ENCODE assay signal across 1 cellular context in genomic region chr15:34588046-34588674, GRCh38.
TF ChIP-seq lines count a peak whose summit lies in the region.

No MANE protein-coding gene starts in this region.

TF ChIP-seq in HepG2, 621 proteins besides CTCF, POLR2A, EP300 and RAD21 (continued from another document and continues in another):
- no peak for TF ChIP-seq ZBTB37 (CRISPR knock-in tag; IDR thresholded peaks at IDR 0.05)
- no peak for TF ChIP-seq ZNF709 (CRISPR knock-in tag; IDR thresholded peaks at IDR 0.05)
- no peak for TF ChIP-seq ZNF12 (CRISPR knock-in tag; IDR thresholded peaks at IDR 0.05)
- no peak for TF ChIP-seq SMARCE1 (IDR thresholded peaks at IDR 0.05; ENCODE audit: borderline replicate concordance)
- TF ChIP-seq CAMTA2 (CRISPR knock-in tag; IDR thresholded peaks at IDR 0.05; ENCODE audit: borderline replicate concordance): no peak
- TF ChIP-seq HNF1A (IDR thresholded peaks at IDR 0.05; ENCODE audit: low read depth): no peak
- TF ChIP-seq HNF1A (CRISPR knock-in tag; IDR thresholded peaks at IDR 0.05; ENCODE audit: borderline replicate concordance): no peak
- peak; percentile 20; the same call in 1 of the 2 replicates for TF ChIP-seq TFDP2 (CRISPR knock-in tag; IDR thresholded peaks at IDR 0.05)
- TF ChIP-seq ZNF34 (CRISPR knock-in tag; IDR thresholded peaks at IDR 0.05; ENCODE audit: borderline replicate concordance): no peak
- TF ChIP-seq BCLAF1 (IDR thresholded peaks at IDR 0.05): no peak
- no peak for TF ChIP-seq PITX1 (CRISPR knock-in tag; IDR thresholded peaks at IDR 0.05)
- TF ChIP-seq HOMEZ (CRISPR knock-in tag; IDR thresholded peaks at IDR 0.05; ENCODE audit: low read depth): peak; percentile 40; the same call in 1 of the 2 replicates
- TF ChIP-seq AHDC1 (CRISPR knock-in tag; IDR thresholded peaks at IDR 0.05; ENCODE audit: borderline replicate concordance): no peak
- TF ChIP-seq ZNF775 (CRISPR knock-in tag; IDR thresholded peaks at IDR 0.05; ENCODE audit: borderline replicate concordance): no peak
- TF ChIP-seq THAP7 (CRISPR knock-in tag; IDR thresholded peaks at IDR 0.05): peak; percentile 98
- TF ChIP-seq ZFY (CRISPR knock-in tag; IDR thresholded peaks at IDR 0.05): peak; percentile 18; the same call in 1 of the 2 replicates
- no peak for TF ChIP-seq STAT5B (CRISPR knock-in tag; IDR thresholded peaks at IDR 0.05)
- no peak for TF ChIP-seq SMAD1 (CRISPR knock-in tag; IDR thresholded peaks at IDR 0.05; ENCODE audit: borderline replicate concordance, low read depth)
- TF ChIP-seq POLR2G (IDR thresholded peaks at IDR 0.05; ENCODE audit: low read depth, low read length): peak; percentile 50
- TF ChIP-seq NR2F6 (IDR thresholded peaks at IDR 0.05): no peak
- TF ChIP-seq NR2F6 (CRISPR knock-in tag; IDR thresholded peaks at IDR 0.05): no peak
- TF ChIP-seq CEBPG (CRISPR knock-in tag; IDR thresholded peaks at IDR 0.05): 0 out of 2 replicates have a peak, but pooled peaks have one; percentile 28
- no peak for TF ChIP-seq KLF12 (CRISPR knock-in tag; IDR thresholded peaks at IDR 0.05; ENCODE audit: borderline replicate concordance)
- no peak for TF ChIP-seq NR2F1 (CRISPR knock-in tag; IDR thresholded peaks at IDR 0.05)
- no peak for TF ChIP-seq ZKSCAN1 (IDR thresholded peaks at IDR 0.05; ENCODE audit: low read length)
- peak; percentile 40; the same call in 1 of the 2 replicates for TF ChIP-seq GATAD1 (CRISPR knock-in tag; IDR thresholded peaks at IDR 0.05)
- no peak for TF ChIP-seq ZNF143 (CRISPR knock-in tag; IDR thresholded peaks at IDR 0.05)
- peak; percentile 59; the same call in 2 of the 3 replicates for TF ChIP-seq MXI1 (IDR thresholded peaks at IDR 0.05; ENCODE audit: borderline replicate concordance, low read depth, low read length)
- TF ChIP-seq HOXD1 (CRISPR knock-in tag; IDR thresholded peaks at IDR 0.05): no peak
- no peak for TF ChIP-seq KDM5B (CRISPR knock-in tag; IDR thresholded peaks at IDR 0.05; ENCODE audit: borderline replicate concordance)
- TF ChIP-seq ZFP82 (CRISPR knock-in tag; IDR thresholded peaks at IDR 0.05; ENCODE audit: borderline replicate concordance): no peak
- TF ChIP-seq NFE2 (CRISPR knock-in tag; IDR thresholded peaks at IDR 0.05): no peak
- no peak for TF ChIP-seq GMEB2 (CRISPR knock-in tag; IDR thresholded peaks at IDR 0.05; ENCODE audit: low read depth)
- peak; percentile 13; the same call in 1 of the 2 replicates for TF ChIP-seq GABPB1 (CRISPR knock-in tag; IDR thresholded peaks at IDR 0.05)
- TF ChIP-seq HNF1B (CRISPR knock-in tag; IDR thresholded peaks at IDR 0.05): no peak
- TF ChIP-seq HOXA7 (CRISPR knock-in tag; IDR thresholded peaks at IDR 0.05): no peak
- TF ChIP-seq ZNF713 (CRISPR knock-in tag; IDR thresholded peaks at IDR 0.05): no peak
- TF ChIP-seq GFI1 (CRISPR knock-in tag; IDR thresholded peaks at IDR 0.05; ENCODE audit: borderline replicate concordance): 0 out of 2 replicates have a peak, but pooled peaks have one; percentile 20
- peak; percentile 61; the same call in 1 of the 2 replicates for TF ChIP-seq MAX (IDR thresholded peaks at IDR 0.05)
